In genomic region chr11:113796663-113797259, GRCh38 we compare ENCODE assay signal across 8 cellular contexts. TPM values are rescaled to one million over a fixed set of nuclear protein-coding genes. Genes with fewer than 3 reads are reported as not detected.
A peak's percentile ranks its signal among the peaks of the same experiment; 100 is the strongest.
DNase-seq lines count a peak whose midpoint lies in the region; TF ChIP-seq lines count a peak whose summit lies in the region.

No MANE protein-coding gene starts in this region.

- in situ Hi-C loops in astrocyte of the cerebellum (cut with HindIII; ENCODE audit: low sequenced_read_pairs) = no loop called here

- TF ChIP-seq POLR2A in lower leg skin (IDR thresholded peaks at IDR 0.05) = no peak

- H3K4me3 Mint-ChIP-seq in HFFc6 = no peak overlapping the region

- TF ChIP-seq CTCF in HFFc6 (IDR thresholded peaks at IDR 0.05) = peak; percentile 84
- peak; percentile 73 for TF ChIP-seq CTCF in astrocyte of the cerebellum (IDR thresholded peaks at IDR 0.05; ENCODE audit: low read depth, low read length, missing control alignments)
- no peak for TF ChIP-seq CTCF in lower leg skin (IDR thresholded peaks at IDR 0.05)

- intact Hi-C loops in lower leg skin (cut with DNase I; ENCODE audit: low total_unique reads) = loop anchor here (10.0 kb wide), 1 partner anchor 492 kb away; no protein-coding TSS in a partner anchor

- DNase-seq in 8988T = peak; percentile 35
- DNase-seq in ELR (ENCODE audit: low read depth) = peak; percentile 66
- peak; percentile 48 for DNase-seq in HFFc6
- peak; percentile 6 for DNase-seq in NCI-H345 treated with DMSO at 0.1 percent for 48 hours (lab: John Stamatoyannopoulos, UW; ENCODE audit: unreplicated experiment)
- DNase-seq in astrocyte of the cerebellum (ENCODE audit: low read depth) = peak; percentile 31
- peak; percentile 85 for DNase-seq in inferior parietal cortex (ENCODE audit: extremely low spot score)
- peak; percentile 23 for DNase-seq in stromal cell of bone marrow (ENCODE audit: low read depth)
- no peak for DNase-seq in lower leg skin (ENCODE audit: low spot score in 2 of 2)

- no peaks in the 10 kb centered on the region for H3K4me1 Mint-ChIP-seq in HFFc6 (ENCODE audit: low read depth)

- H3K36me3 Mint-ChIP-seq in HFFc6 (ENCODE audit: low read depth) = peaks cover 3% of the 10 kb centered on the region; the same call in 1 of the 2 replicates

- H3K9me3 Mint-ChIP-seq in HFFc6 = no peaks in the 10 kb centered on the region

- H3K4me3 ChIP-seq in astrocyte of the cerebellum (ENCODE audit: low read depth, low read length) (no peak overlapping the region), lower leg skin (ENCODE audit: low read depth, poor library complexity, severe bottlenecking) (no peak overlapping the region)

- H3K27me3 Mint-ChIP-seq in HFFc6 (ENCODE audit: insufficient read depth) = peaks cover 4% of the 10 kb centered on the region

- WGBS in lower leg skin, 2 donors = 67 to 71% methylated on average over 3 of the region's 3 CpGs

- no peak overlapping the region for H3K27ac Mint-ChIP-seq in HFFc6

RNA-seq across cellular contexts. Expression of gene CLDN25, which starts 17.2 kb away (rescaled TPM):
- not detected for total RNA-seq in HFFc6 (2021; fragmentation: NEBNext Ultra II Directional; extraction: Animal tissue kit (Norgen Biotek cat#: 25700))
- total RNA-seq in lower leg skin = not detected

RNA-seq across cellular contexts. Expression of gene ZW10, which starts 23.3 kb away (rescaled TPM):
- total RNA-seq in HFFc6 (2021; fragmentation: NEBNext Ultra II Directional; extraction: Animal tissue kit (Norgen Biotek cat#: 25700)) = 10 to 100 TPM; 15.8 to 21.2 (median 18.1) TPM
- 10 to 100 TPM; 24.9 to 30.1 (median 27.9) TPM for total RNA-seq in lower leg skin

Comparison
In these comparisons a context has a peak if more than half of its experiments do, and no peak if none do; other contexts are left out.
1. DNase-seq: peak in 8988T (single experiment), ELR (single experiment), HFFc6 (single experiment), NCI-H345 treated with DMSO at 0.1 percent for 48 hours (single experiment), astrocyte of the cerebellum (single experiment), inferior parietal cortex (single experiment) and stromal cell of bone marrow (single experiment); none in lower leg skin (0 of 2).
2. CTCF ChIP-seq: peak in HFFc6 (single experiment) and astrocyte of the cerebellum (single experiment); none in lower leg skin (0 of 3).